Comparison of ENCODE assay signal across 9 cellular contexts in genomic region chr1:89041055-89041707, GRCh38.
DNase-seq lines count a peak whose midpoint lies in the region; ATAC-seq and TF ChIP-seq lines count a peak whose summit lies in the region.
"Had no signal": no experiment of that assay in that cellular context is flagged by ENCODE, and none has a peak within 500 bp of the region (broad histone marks: within the 10 kb centered on the region; RNA-seq: fewer than 3 reads in every experiment).

No MANE protein-coding gene starts in this region.

- peaks cover 32% of the 10 kb centered on the region for H3K4me1 Mint-ChIP-seq in central memory CD8-positive, alpha-beta T cell

- no peaks in the 10 kb centered on the region for H3K27me3 Mint-ChIP-seq in central memory CD8-positive, alpha-beta T cell

- in situ Hi-C loops in GM13976 (cut with MboI; ENCODE audit: low sequenced_read_pairs, unreplicated experiment): no loop called here

- H3K36me3 Mint-ChIP-seq in central memory CD8-positive, alpha-beta T cell (ENCODE audit: insufficient read depth): peaks cover 5% of the 10 kb centered on the region

- DNase-seq in GM13976 (ENCODE audit: low spot score) (peak; percentile 52), SIG-M5 treated with dmso at 0.1 percent for 504 hours (lab: John Stamatoyannopoulos, UW; ENCODE audit: unreplicated experiment) (no peak), DMS53 treated with DMSO at 0.1 percent for 48 hours (lab: John Stamatoyannopoulos, UW; ENCODE audit: unreplicated experiment) (no peak), RPMI8226 (no peak), NCI-H146 treated with DMSO at 0.1 percent for 48 hours (lab: John Stamatoyannopoulos, UW; ENCODE audit: unreplicated experiment) (no peak)
- no peak for DNase-seq in central memory CD8-positive, alpha-beta T cell (ENCODE audit: low spot score in 2 of 2)
- DNase-seq: ovary had no signal

- no peak for TF ChIP-seq CTCF in GM13976 (IDR thresholded peaks at IDR 0.05; ENCODE audit: borderline replicate concordance, control extremely low read depth, extremely low read depth, insufficient read depth, missing control alignments)

- H3K4me3 Mint-ChIP-seq in central memory CD8-positive, alpha-beta T cell: peak overlapping the region; percentile 33

- ATAC-seq in GM21390 (IDR thresholded peaks at IDR 0.05; ENCODE audit: unreplicated experiment) (peak; percentile 94), HG03439 (IDR thresholded peaks at IDR 0.05; ENCODE audit: unreplicated experiment) (peak; percentile 98)
- peak; percentile 73 for ATAC-seq in central memory CD8-positive, alpha-beta T cell (replicated peaks; ENCODE audit: extremely low read depth, poor library complexity, severe bottlenecking)

- H3K9me3 Mint-ChIP-seq in central memory CD8-positive, alpha-beta T cell: peaks cover 5% of the 10 kb centered on the region

- H3K27ac Mint-ChIP-seq in central memory CD8-positive, alpha-beta T cell (ENCODE audit: low read depth): peak overlapping the region; percentile 80
